Comparison of ENCODE assay signal across 20 cellular contexts in genomic region chr15:51312132-51312531, GRCh38. TPM values are rescaled to one million over a fixed set of nuclear protein-coding genes. Genes with fewer than 3 reads are reported as not detected.
DNase-seq lines count a peak whose midpoint lies in the region; TF ChIP-seq lines count a peak whose summit lies in the region.
"Had no signal": no experiment of that assay in that cellular context is flagged by ENCODE, and none has a peak within 500 bp of the region (broad histone marks: within the 10 kb centered on the region; RNA-seq: fewer than 3 reads in every experiment).

No MANE protein-coding gene starts in this region.

- H3K4me1 ChIP-seq in breast epithelium = no peaks in the 10 kb centered on the region
- H3K4me1 ChIP-seq: parathyroid adenoma had no signal

- H3K9me3 Mint-ChIP-seq in type B pancreatic cell = peaks cover 9% of the 10 kb centered on the region
- H3K9me3 Mint-ChIP-seq in activated T-cell treated with anti-CD3 and anti-CD28 coated beads, Interleukin-2, amount 50 U/mL, for 24 hours = no peaks in the 10 kb centered on the region
- H3K9me3 Mint-ChIP-seq: activated CD4-positive, alpha-beta memory T cell treated with anti-CD3 and anti-CD28 coated beads for 36 hours; activated naive CD8-positive, alpha-beta T cell treated with anti-CD3 and anti-CD28 coated beads, Interleukin-2, amount 10 ng/mL, durations not matched to agents 7 days and 5 days; activated T-cell treated with anti-CD3 and anti-CD28 coated beads, Interleukin-2, amount 50 U/mL, for 72 hours had no signal

- H3K27me3 ChIP-seq in breast epithelium = no peaks in the 10 kb centered on the region

- H3K4me1 Mint-ChIP-seq in type B pancreatic cell (ENCODE audit: unreplicated experiment) = peaks cover 13% of the 10 kb centered on the region
- H3K4me1 Mint-ChIP-seq in activated T-cell treated with anti-CD3 and anti-CD28 coated beads, Interleukin-2, amount 50 U/mL, for 24 hours (ENCODE audit: low read depth) = no peaks in the 10 kb centered on the region
- H3K4me1 Mint-ChIP-seq: activated naive CD8-positive, alpha-beta T cell treated with anti-CD3 and anti-CD28 coated beads, Interleukin-2, amount 10 ng/mL, durations not matched to agents 7 days and 5 days had no signal

- TF ChIP-seq POLR2A in breast epithelium (IDR thresholded peaks at IDR 0.05) (no peak), erythroblast (IDR thresholded peaks at IDR 0.05; ENCODE audit: low read length) (no peak)

- in situ Hi-C loops in T47D (cut with HindIII; ENCODE audit: low pct_unique_long_range_greater_than_20kb, low sequenced_read_pairs) = no loop called here

- intact Hi-C loops in breast epithelium (cut with DNase I; ENCODE audit: low total_unique reads) = no loop called here

- H3K4me3 Mint-ChIP-seq in type B pancreatic cell = no peak overlapping the region
- H3K4me3 Mint-ChIP-seq in activated T-cell treated with anti-CD3 and anti-CD28 coated beads, Interleukin-2, amount 50 U/mL, for 24 hours = no peak overlapping the region
- H3K4me3 Mint-ChIP-seq: activated CD4-positive, alpha-beta memory T cell treated with anti-CD3 and anti-CD28 coated beads for 36 hours; activated naive CD8-positive, alpha-beta T cell treated with anti-CD3 and anti-CD28 coated beads, Interleukin-2, amount 10 ng/mL, durations not matched to agents 7 days and 5 days; activated T-cell treated with anti-CD3 and anti-CD28 coated beads, Interleukin-2, amount 50 U/mL, for 72 hours had no signal

- peak; percentile 5 to 25 for DNase-seq in T47D (ENCODE audit: low read depth in 1 of 2, low spot score in 1 of 2)
- DNase-seq in breast epithelium (ENCODE audit: low spot score in 2 of 2) = no peak
- peak; percentile 31 for DNase-seq in MV-4-11 (lab: John Stamatoyannopoulos, UW)
- DNase-seq in fibroblast of gingiva (ENCODE audit: low read depth) = peak; percentile 84
- no peak for DNase-seq in type B pancreatic cell (ENCODE audit: extremely low spot score, unreplicated experiment)
- no peak for DNase-seq in activated T-cell treated with anti-CD3 and anti-CD28 coated beads, Interleukin-2, amount 50 U/mL, for 24 hours
- DNase-seq in erythroblast (lab: John Stamatoyannopoulos, UW) = no peak
- DNase-seq in DMS 273 treated with DMSO at 0.1 percent for 48 hours (lab: John Stamatoyannopoulos, UW) = no peak
- DNase-seq: activated CD4-positive, alpha-beta memory T cell treated with anti-CD3 and anti-CD28 coated beads for 36 hours; activated naive CD8-positive, alpha-beta T cell treated with anti-CD3 and anti-CD28 coated beads, Interleukin-2, amount 10 ng/mL, durations not matched to agents 7 days and 5 days; activated T-cell treated with anti-CD3 and anti-CD28 coated beads, Interleukin-2, amount 50 U/mL, for 72 hours; Caco-2; foreskin melanocyte; GOT3; KBM-7; NCI-H1436 treated with DMSO at 0.1 percent for 48 hours; NCI-H524; stimulated activated naive CD4-positive, alpha-beta T cell had no signal

- TF ChIP-seq CTCF in breast epithelium (IDR thresholded peaks at IDR 0.05) (no peak), type B pancreatic cell (conservative IDR thresholded peaks at IDR 0.05) (no peak)

- no peak overlapping the region for H3K4me3 ChIP-seq in breast epithelium

- H3K9me3 ChIP-seq in breast epithelium = no peaks in the 10 kb centered on the region
- H3K9me3 ChIP-seq: Caco-2 had no signal

- H3K36me3 Mint-ChIP-seq in type B pancreatic cell = no peaks in the 10 kb centered on the region
- no peaks in the 10 kb centered on the region for H3K36me3 Mint-ChIP-seq in activated T-cell treated with anti-CD3 and anti-CD28 coated beads, Interleukin-2, amount 50 U/mL, for 24 hours (ENCODE audit: low read depth)
- H3K36me3 Mint-ChIP-seq: activated CD4-positive, alpha-beta memory T cell treated with anti-CD3 and anti-CD28 coated beads for 36 hours; activated naive CD8-positive, alpha-beta T cell treated with anti-CD3 and anti-CD28 coated beads, Interleukin-2, amount 10 ng/mL, durations not matched to agents 7 days and 5 days had no signal

- H3K27ac ChIP-seq in breast epithelium = peak overlapping the region in 1 of 2 donors; percentile 72
- H3K27ac ChIP-seq: parathyroid adenoma had no signal

- peak overlapping the region; percentile 29 for H3K27ac Mint-ChIP-seq in type B pancreatic cell
- no peak overlapping the region for H3K27ac Mint-ChIP-seq in activated T-cell treated with anti-CD3 and anti-CD28 coated beads, Interleukin-2, amount 50 U/mL, for 24 hours
- H3K27ac Mint-ChIP-seq: activated CD4-positive, alpha-beta memory T cell treated with anti-CD3 and anti-CD28 coated beads for 36 hours; activated naive CD8-positive, alpha-beta T cell treated with anti-CD3 and anti-CD28 coated beads, Interleukin-2, amount 10 ng/mL, durations not matched to agents 7 days and 5 days; activated T-cell treated with anti-CD3 and anti-CD28 coated beads, Interleukin-2, amount 50 U/mL, for 72 hours had no signal

- peaks cover 3% of the 10 kb centered on the region for H3K27me3 Mint-ChIP-seq in type B pancreatic cell
- H3K27me3 Mint-ChIP-seq in activated T-cell treated with anti-CD3 and anti-CD28 coated beads, Interleukin-2, amount 50 U/mL, for 24 hours = peaks cover 7% of the 10 kb centered on the region

- no peaks in the 10 kb centered on the region for H3K36me3 ChIP-seq in breast epithelium

RNA-seq across cellular contexts. Expression of gene CYP19A1, which starts 26.3 kb away (rescaled TPM):
- total RNA-seq in breast epithelium (10 to 100 TPM in 1 of 3 donors, 1 to 10 TPM in 2; 1.0 to 24.9 (median 6.9) TPM), type B pancreatic cell (ENCODE audit: low replicate concordance) (0.95 and 1.3 TPM in 2 replicates)
- total RNA-seq: activated CD4-positive, alpha-beta memory T cell treated with anti-CD3 and anti-CD28 coated beads for 36 hours; activated naive CD8-positive, alpha-beta T cell treated with anti-CD3 and anti-CD28 coated beads, Interleukin-2, amount 10 ng/mL, durations not matched to agents 7 days and 5 days; activated T-cell treated with anti-CD3 and anti-CD28 coated beads, Interleukin-2, amount 50 U/mL, for 72 hours; bronchial epithelial cell had no signal

RNA-seq across cellular contexts. Expression of gene GLDN, which starts 29.3 kb away (rescaled TPM):
- total RNA-seq in breast epithelium (10 to 100 TPM in 2 of 3 donors, 1 to 10 TPM in 1; 7.3 to 67.2 (median 10.8) TPM), type B pancreatic cell (ENCODE audit: low replicate concordance) (0.52 and 0.68 TPM in 2 replicates)
- total RNA-seq: activated CD4-positive, alpha-beta memory T cell treated with anti-CD3 and anti-CD28 coated beads for 36 hours; activated naive CD8-positive, alpha-beta T cell treated with anti-CD3 and anti-CD28 coated beads, Interleukin-2, amount 10 ng/mL, durations not matched to agents 7 days and 5 days; activated T-cell treated with anti-CD3 and anti-CD28 coated beads, Interleukin-2, amount 50 U/mL, for 72 hours had no signal

Comparison
In these comparisons a context has a peak if more than half of its experiments do, and no peak if none do; other contexts are left out.
1. DNase-seq: peak in T47D (2 of 2), MV-4-11 (single experiment) and fibroblast of gingiva (single experiment); none in breast epithelium (0 of 2), type B pancreatic cell (single experiment), activated T-cell treated with anti-CD3 and anti-CD28 coated beads, Interleukin-2, amount 50 U/mL, for 24 hours (single experiment), erythroblast (0 of 2) and DMS 273 treated with DMSO at 0.1 percent for 48 hours (single experiment).